Comparison of ENCODE assay signal across 10 cellular contexts in genomic region chr6:162099685-162100084, GRCh38.
DNase-seq lines count a peak whose midpoint lies in the region; ATAC-seq and TF ChIP-seq lines count a peak whose summit lies in the region.
"Had no signal": no experiment of that assay in that cellular context is flagged by ENCODE, and none has a peak within 500 bp of the region (broad histone marks: within the 10 kb centered on the region; RNA-seq: fewer than 3 reads in every experiment).

No MANE protein-coding gene starts in this region.

- DNase-seq in activated CD4-positive, alpha-beta T cell treated with anti-CD3 and anti-CD28 coated beads, Interleukin-2, amount 10 ng/mL, durations not matched to agents 24 days and 14 days: no peak
- no peak for DNase-seq in activated CD4-positive, alpha-beta T cell treated with anti-CD3 and anti-CD28 coated beads for 1 hour
- DNase-seq in RWPE1 (ENCODE audit: low spot score) (peak; percentile 77), foreskin keratinocyte (peak; percentile 46 to 82), neural progenitor cell (ENCODE audit: low spot score) (no peak)
- peak; percentile 14 to 30 for DNase-seq in stimulated activated CD8-positive, alpha-beta memory T cell treated with anti-CD3 and anti-CD28 coated beads, Interleukin-2, amount 100 ng/mL, for 48 hours (ENCODE audit: low read depth in 2 of 2)
- DNase-seq: colonic mucosa had no signal

- no peak overlapping the region for H3K4me3 Mint-ChIP-seq in activated CD4-positive, alpha-beta T cell treated with anti-CD3 and anti-CD28 coated beads, Interleukin-2, amount 10 ng/mL, durations not matched to agents 24 days and 14 days
- H3K4me3 Mint-ChIP-seq in neural progenitor cell: no peak overlapping the region
- H3K4me3 Mint-ChIP-seq: T-helper 1 cell treated with Interleukin-12 subunit alpha and Interleukin-12 subunit beta and Interleukin-4 antibody, amounts not matched to agents 30 μg/mL and 1 μg/mL, for 36 hours had no signal

- POLR2A ChIA-PET in RWPE1 (lab: Yijun Ruan, JAX; ENCODE audit: low non-redundant PET): no interaction called here

- no peaks in the 10 kb centered on the region for H3K4me1 ChIP-seq in foreskin keratinocyte
- H3K4me1 ChIP-seq in neural progenitor cell: no peaks in the 10 kb centered on the region
- H3K4me1 ChIP-seq: colonic mucosa had no signal

- H3F3A ChIP-seq in neural progenitor cell (ENCODE audit: low read depth): no peaks in the 10 kb centered on the region

- H3K9me3 Mint-ChIP-seq in activated CD4-positive, alpha-beta T cell treated with anti-CD3 and anti-CD28 coated beads, Interleukin-2, amount 10 ng/mL, durations not matched to agents 24 days and 14 days: peaks cover 9% of the 10 kb centered on the region
- H3K9me3 Mint-ChIP-seq in neural progenitor cell: no peaks in the 10 kb centered on the region

- CTCF ChIA-PET in RWPE1 (lab: Yijun Ruan, JAX): no interaction called here

- H3K27ac ChIP-seq in RWPE1 (no peak overlapping the region), foreskin keratinocyte (no peak overlapping the region), neural progenitor cell (no peak overlapping the region)
- H3K27ac ChIP-seq: colonic mucosa had no signal

- no peaks in the 10 kb centered on the region for H3K36me3 ChIP-seq in neural progenitor cell
- H3K36me3 ChIP-seq: colonic mucosa had no signal

- ATAC-seq in foreskin keratinocyte (peak; percentile 97), GM21619 (IDR thresholded peaks at IDR 0.05; ENCODE audit: unreplicated experiment) (no peak), HG02798 (IDR thresholded peaks at IDR 0.05; ENCODE audit: poor library complexity, unreplicated experiment) (no peak)

- H3K4me1 Mint-ChIP-seq in activated CD4-positive, alpha-beta T cell treated with anti-CD3 and anti-CD28 coated beads, Interleukin-2, amount 10 ng/mL, durations not matched to agents 24 days and 14 days: peaks cover 3% of the 10 kb centered on the region
- peaks cover 3% of the 10 kb centered on the region for H3K4me1 Mint-ChIP-seq in neural progenitor cell

- intact Hi-C loops in activated CD4-positive, alpha-beta T cell treated with anti-CD3 and anti-CD28 coated beads, Interleukin-2, amount 10 ng/mL, durations not matched to agents 24 days and 14 days (cut with micrococcal nuclease): loop anchor here (1.0 kb wide), 1 partner anchor 67 kb away; no protein-coding TSS in a partner anchor

- H3K36me3 Mint-ChIP-seq in activated CD4-positive, alpha-beta T cell treated with anti-CD3 and anti-CD28 coated beads, Interleukin-2, amount 10 ng/mL, durations not matched to agents 24 days and 14 days (ENCODE audit: low read depth): no peaks in the 10 kb centered on the region
- H3K36me3 Mint-ChIP-seq in neural progenitor cell: no peaks in the 10 kb centered on the region

- H3K27ac Mint-ChIP-seq in activated CD4-positive, alpha-beta T cell treated with anti-CD3 and anti-CD28 coated beads, Interleukin-2, amount 10 ng/mL, durations not matched to agents 24 days and 14 days: peak overlapping the region; percentile 3
- no peak overlapping the region for H3K27ac Mint-ChIP-seq in neural progenitor cell
- H3K27ac Mint-ChIP-seq: T-helper 1 cell treated with Interleukin-12 subunit alpha and Interleukin-12 subunit beta and Interleukin-4 antibody, amounts not matched to agents 30 μg/mL and 1 μg/mL, for 36 hours had no signal

- TF ChIP-seq CTCF in RWPE1 (conservative IDR thresholded peaks at IDR 0.05; ENCODE audit: low read depth): no peak
- no peak for TF ChIP-seq CTCF in foreskin keratinocyte (conservative IDR thresholded peaks at IDR 0.05)
- no peak for TF ChIP-seq CTCF in neural progenitor cell (IDR thresholded peaks at IDR 0.05)

- H3K9me3 ChIP-seq in neural progenitor cell (ENCODE audit: low read depth): no peaks in the 10 kb centered on the region
- H3K9me3 ChIP-seq: colonic mucosa had no signal

- no peaks in the 10 kb centered on the region for H3K27me3 Mint-ChIP-seq in activated CD4-positive, alpha-beta T cell treated with anti-CD3 and anti-CD28 coated beads, Interleukin-2, amount 10 ng/mL, durations not matched to agents 24 days and 14 days
- H3K27me3 Mint-ChIP-seq in neural progenitor cell (ENCODE audit: insufficient read depth, low read depth): no peaks in the 10 kb centered on the region

- no peaks in the 10 kb centered on the region for H3K79me2 ChIP-seq in neural progenitor cell (ENCODE audit: low read depth)

- H3K9ac ChIP-seq in neural progenitor cell: no peak overlapping the region

- no peak overlapping the region for H3K4me3 ChIP-seq in neural progenitor cell
- H3K4me3 ChIP-seq: colonic mucosa had no signal

- H4K20me1 ChIP-seq in neural progenitor cell (ENCODE audit: low read depth): no peaks in the 10 kb centered on the region

- H3K27me3 ChIP-seq in foreskin keratinocyte (no peaks in the 10 kb centered on the region), neural progenitor cell (no peaks in the 10 kb centered on the region)
- H3K27me3 ChIP-seq: colonic mucosa had no signal

- no peak overlapping the region for H3K4me2 ChIP-seq in neural progenitor cell

- no peak overlapping the region for H2AFZ ChIP-seq in neural progenitor cell (replicated peaks)

Comparison
In these comparisons a context has a peak if more than half of its experiments do, and no peak if none do; other contexts are left out.
1. DNase-seq: peak in RWPE1 (single experiment), foreskin keratinocyte (2 of 2) and stimulated activated CD8-positive, alpha-beta memory T cell treated with anti-CD3 and anti-CD28 coated beads, Interleukin-2, amount 100 ng/mL, for 48 hours (2 of 2); none in activated CD4-positive, alpha-beta T cell treated with anti-CD3 and anti-CD28 coated beads, Interleukin-2, amount 10 ng/mL, durations not matched to agents 24 days and 14 days (single experiment), activated CD4-positive, alpha-beta T cell treated with anti-CD3 and anti-CD28 coated beads for 1 hour (single experiment) and neural progenitor cell (single experiment).